ENCODE assay signal across 37 cellular contexts in the genomic region with DNA sequence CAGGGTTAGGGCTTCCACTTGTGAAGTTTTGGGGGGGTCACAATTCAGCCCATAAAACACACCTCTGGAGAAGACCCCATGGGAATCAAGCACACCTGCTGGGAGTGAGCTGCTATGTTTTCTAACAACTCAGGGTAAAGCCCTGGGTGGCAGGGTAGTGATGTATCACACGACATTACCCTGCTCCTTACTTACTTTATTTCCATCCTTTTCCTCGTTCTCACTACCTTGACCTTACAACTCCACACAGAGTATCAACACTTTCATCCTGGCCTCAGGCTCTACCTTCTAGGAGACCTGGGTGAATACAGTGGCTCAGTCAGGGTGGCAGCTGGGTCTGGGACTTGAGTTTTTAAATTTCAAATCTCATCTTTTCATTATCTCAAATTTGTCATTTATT.
"Had no signal": no experiment of that assay in that cellular context is flagged by ENCODE, and none has a peak within 500 bp of the region (broad histone marks: within the 10 kb centered on the region; RNA-seq: fewer than 3 reads in every experiment).

No MANE protein-coding gene starts in this region.

- H3K9me3 ChIP-seq: adrenal gland, ascending aorta, body of pancreas, breast epithelium had no signal

- ATAC-seq: activated naive CD4-positive, alpha-beta T cell treated with anti-CD3 and anti-CD28 coated beads, Interleukin-2, amount 50 U/mL, for 72 hours; activated naive CD8-positive, alpha-beta T cell treated with anti-CD3 and anti-CD28 coated beads, Interleukin-2, amount 50 U/mL, for 24 hours; activated T-cell treated with anti-CD3 and anti-CD28 coated beads, Interleukin-2, amount 50 U/mL, for 4 hours; activated T-cell treated with anti-CD3 and anti-CD28 coated beads, Interleukin-2, amount 50 U/mL, for 72 hours; activated T-helper 17 cell treated with anti-CD3 and anti-CD28 coated beads, Interleukin-2, amount 50 U/mL, for 72 hours; body of pancreas had no signal

- H3K4me3 ChIP-seq: adrenal gland, ascending aorta, body of pancreas, breast epithelium, cardiac muscle cell had no signal

- H3K27ac ChIP-seq: adrenal gland, ascending aorta, body of pancreas, brain microvascular endothelial cell, breast epithelium, cardiac muscle cell had no signal

- H3K27me3 Mint-ChIP-seq: activated naive CD4-positive, alpha-beta T cell treated with anti-CD3 and anti-CD28 coated beads, Interleukin-2, amount 50 U/mL, for 24 hours; activated naive CD8-positive, alpha-beta T cell treated with anti-CD3 and anti-CD28 coated beads for 36 hours; activated T-cell treated with anti-CD3 and anti-CD28 coated beads, Interleukin-2, amount 50 U/mL, for 24 hours; activated T-helper 17 cell treated with anti-CD3 and anti-CD28 coated beads, Interleukin-2, amount 50 U/mL, for 72 hours; brain; central memory CD8-positive, alpha-beta T cell had no signal

- H3K36me3 ChIP-seq: adrenal gland, ascending aorta, brain microvascular endothelial cell, breast epithelium, cardiac muscle cell had no signal

- H3K27me3 ChIP-seq: adrenal gland, ascending aorta, body of pancreas, brain microvascular endothelial cell, breast epithelium, cardiac muscle cell had no signal

- H3K4me1 Mint-ChIP-seq: activated naive CD4-positive, alpha-beta T cell treated with anti-CD3 and anti-CD28 coated beads, Interleukin-2, amount 10 ng/mL, durations not matched to agents 7 days and 5 days; activated naive CD4-positive, alpha-beta T cell treated with anti-CD3 and anti-CD28 coated beads, Interleukin-2, amount 50 U/mL, for 24 hours; activated naive CD8-positive, alpha-beta T cell treated with anti-CD3 and anti-CD28 coated beads for 36 hours; activated naive CD8-positive, alpha-beta T cell treated with anti-CD3 and anti-CD28 coated beads, Interleukin-2, amount 10 ng/mL, durations not matched to agents 7 days and 5 days; activated naive CD8-positive, alpha-beta T cell treated with anti-CD3 and anti-CD28 coated beads, Interleukin-2, amount 50 U/mL, for 24 hours; activated T-helper 17 cell treated with anti-CD3 and anti-CD28 coated beads, Interleukin-2, amount 50 U/mL, for 72 hours; brain; central memory CD8-positive, alpha-beta T cell had no signal

- H3K36me3 Mint-ChIP-seq: activated naive CD4-positive, alpha-beta T cell treated with anti-CD3 and anti-CD28 coated beads, Interleukin-2, amount 10 ng/mL, durations not matched to agents 7 days and 5 days; activated naive CD4-positive, alpha-beta T cell treated with anti-CD3 and anti-CD28 coated beads, Interleukin-2, amount 50 U/mL, for 24 hours; activated naive CD4-positive, alpha-beta T cell treated with anti-CD3 and anti-CD28 coated beads, Interleukin-2, amount 50 U/mL, for 72 hours; activated naive CD8-positive, alpha-beta T cell; activated naive CD8-positive, alpha-beta T cell treated with anti-CD3 and anti-CD28 coated beads for 36 hours; activated naive CD8-positive, alpha-beta T cell treated with anti-CD3 and anti-CD28 coated beads, Interleukin-2, amount 10 ng/mL, durations not matched to agents 7 days and 5 days; brain had no signal

- H3K9me3 Mint-ChIP-seq: activated naive CD4-positive, alpha-beta T cell treated with anti-CD3 and anti-CD28 coated beads for 36 hours; activated naive CD4-positive, alpha-beta T cell treated with anti-CD3 and anti-CD28 coated beads, Interleukin-2, amount 10 ng/mL, durations not matched to agents 7 days and 5 days; activated naive CD4-positive, alpha-beta T cell treated with anti-CD3 and anti-CD28 coated beads, Interleukin-2, amount 50 U/mL, for 24 hours; activated naive CD8-positive, alpha-beta T cell treated with anti-CD3 and anti-CD28 coated beads for 36 hours; activated naive CD8-positive, alpha-beta T cell treated with anti-CD3 and anti-CD28 coated beads, Interleukin-2, amount 10 ng/mL, durations not matched to agents 7 days and 5 days; activated naive CD8-positive, alpha-beta T cell treated with anti-CD3 and anti-CD28 coated beads, Interleukin-2, amount 50 U/mL, for 24 hours; activated T-cell treated with anti-CD3 and anti-CD28 coated beads, Interleukin-2, amount 50 U/mL, for 24 hours; activated T-cell treated with anti-CD3 and anti-CD28 coated beads, Interleukin-2, amount 50 U/mL, for 4 hours; activated T-helper 1 cell treated with anti-CD3 and anti-CD28 coated beads, Interleukin-12 subunit alpha, Interleukin-12 subunit beta, Interleukin-2, Interleukin-4 antibody, amounts not matched to agents 30 ng/mL and 10 ng/mL and 1 ng/mL, durations not matched to agents 14 hours and 24 hours and 36 hours; activated T-helper 2 cell treated with anti-CD3 and anti-CD28 coated beads, Interferon-gamma antibody, Interleukin-2, Interleukin-4, amounts not matched to agents 10 μg/mL and 5 μg/mL and 100 μg/mL, durations not matched to agents 14 hours and 24 hours and 36 hours had no signal

- H3K27ac Mint-ChIP-seq: activated naive CD4-positive, alpha-beta T cell treated with anti-CD3 and anti-CD28 coated beads for 36 hours; activated naive CD4-positive, alpha-beta T cell treated with anti-CD3 and anti-CD28 coated beads, Interleukin-2, amount 10 ng/mL, durations not matched to agents 7 days and 5 days; activated naive CD4-positive, alpha-beta T cell treated with anti-CD3 and anti-CD28 coated beads, Interleukin-2, amount 50 U/mL, for 24 hours; activated naive CD4-positive, alpha-beta T cell treated with anti-CD3 and anti-CD28 coated beads, Interleukin-2, amount 50 U/mL, for 72 hours; activated naive CD8-positive, alpha-beta T cell; activated naive CD8-positive, alpha-beta T cell treated with anti-CD3 and anti-CD28 coated beads for 36 hours; activated naive CD8-positive, alpha-beta T cell treated with anti-CD3 and anti-CD28 coated beads, Interleukin-2, amount 10 ng/mL, durations not matched to agents 7 days and 5 days; activated naive CD8-positive, alpha-beta T cell treated with anti-CD3 and anti-CD28 coated beads, Interleukin-2, amount 50 U/mL, for 24 hours; activated T-cell treated with anti-CD3 and anti-CD28 coated beads, Interleukin-2, amount 50 U/mL, for 24 hours; activated T-cell treated with anti-CD3 and anti-CD28 coated beads, Interleukin-2, amount 50 U/mL, for 72 hours; activated T-helper 1 cell treated with anti-CD3 and anti-CD28 coated beads, Interleukin-12 subunit alpha, Interleukin-12 subunit beta, Interleukin-2, Interleukin-4 antibody, amounts not matched to agents 30 ng/mL and 10 ng/mL and 1 ng/mL, durations not matched to agents 14 hours and 24 hours and 36 hours; activated T-helper 17 cell treated with anti-CD3 and anti-CD28 coated beads, Interleukin-2, amount 50 U/mL, for 72 hours; activated T-helper 2 cell treated with anti-CD3 and anti-CD28 coated beads, Interferon-gamma antibody, Interleukin-2, Interleukin-4, amounts not matched to agents 10 μg/mL and 5 μg/mL and 100 μg/mL, durations not matched to agents 14 hours and 24 hours and 36 hours; brain had no signal

- H3K4me3 Mint-ChIP-seq: activated naive CD4-positive, alpha-beta T cell treated with anti-CD3 and anti-CD28 coated beads for 36 hours; activated naive CD4-positive, alpha-beta T cell treated with anti-CD3 and anti-CD28 coated beads, Interleukin-2, amount 10 ng/mL, durations not matched to agents 7 days and 5 days; activated naive CD4-positive, alpha-beta T cell treated with anti-CD3 and anti-CD28 coated beads, Interleukin-2, amount 50 U/mL, for 24 hours; activated naive CD8-positive, alpha-beta T cell; activated naive CD8-positive, alpha-beta T cell treated with anti-CD3 and anti-CD28 coated beads for 36 hours; activated naive CD8-positive, alpha-beta T cell treated with anti-CD3 and anti-CD28 coated beads, Interleukin-2, amount 10 ng/mL, durations not matched to agents 7 days and 5 days; activated naive CD8-positive, alpha-beta T cell treated with anti-CD3 and anti-CD28 coated beads, Interleukin-2, amount 50 U/mL, for 24 hours; activated T-cell treated with anti-CD3 and anti-CD28 coated beads, Interleukin-2, amount 50 U/mL, for 24 hours; activated T-cell treated with anti-CD3 and anti-CD28 coated beads, Interleukin-2, amount 50 U/mL, for 4 hours; activated T-cell treated with anti-CD3 and anti-CD28 coated beads, Interleukin-2, amount 50 U/mL, for 72 hours; activated T-helper 1 cell treated with anti-CD3 and anti-CD28 coated beads, Interleukin-12 subunit alpha, Interleukin-12 subunit beta, Interleukin-2, Interleukin-4 antibody, amounts not matched to agents 30 ng/mL and 10 ng/mL and 1 ng/mL, durations not matched to agents 14 hours and 24 hours and 36 hours; activated T-helper 17 cell treated with anti-CD3 and anti-CD28 coated beads, Interleukin-2, amount 50 U/mL, for 72 hours; brain; central memory CD8-positive, alpha-beta T cell had no signal

- H3K4me1 ChIP-seq: adrenal gland, ascending aorta, body of pancreas, breast epithelium had no signal

- DNase-seq: activated effector memory CD4-positive, alpha-beta T cell treated with anti-CD3 and anti-CD28 coated beads, Interleukin-2, amount 50 U/mL, for 16 hours; activated effector memory CD4-positive, alpha-beta T cell treated with Interleukin-2 at 50 U/mL for 16 hours; activated gamma-delta T cell; activated gamma-delta T cell treated with Interleukin-2 at 50 U/mL for 16 hours; activated naive CD4-positive, alpha-beta T cell; activated naive CD4-positive, alpha-beta T cell treated with anti-CD3 and anti-CD28 coated beads for 36 hours; activated naive CD4-positive, alpha-beta T cell treated with anti-CD3 and anti-CD28 coated beads, Interleukin-2, amount 10 ng/mL, durations not matched to agents 7 days and 5 days; activated naive CD4-positive, alpha-beta T cell treated with anti-CD3 and anti-CD28 coated beads, Interleukin-2, amount 50 U/mL, for 16 hours; activated naive CD4-positive, alpha-beta T cell treated with Interleukin-2 at 50 U/mL for 16 hours; activated naive CD8-positive, alpha-beta T cell treated with anti-CD3 and anti-CD28 coated beads for 36 hours; activated naive CD8-positive, alpha-beta T cell treated with anti-CD3 and anti-CD28 coated beads, Interleukin-2, amount 10 ng/mL, durations not matched to agents 7 days and 5 days; activated naive CD8-positive, alpha-beta T cell treated with anti-CD3 and anti-CD28 coated beads, Interleukin-2, amount 50 U/mL, for 24 hours; activated T-cell treated with anti-CD3 and anti-CD28 coated beads, Interleukin-2, amount 50 U/mL, for 24 hours; activated T-cell treated with anti-CD3 and anti-CD28 coated beads, Interleukin-2, amount 50 U/mL, for 4 hours; activated T-cell treated with anti-CD3 and anti-CD28 coated beads, Interleukin-2, amount 50 U/mL, for 48 hours; activated T-cell treated with anti-CD3 and anti-CD28 coated beads, Interleukin-2, amount 50 U/mL, for 72 hours; adrenal gland; amniotic stem cell; amygdala; anterior cingulate cortex; aorta; body of pancreas; brain microvascular endothelial cell; caudate nucleus; central memory CD4-positive, alpha-beta T cell; cerebellar nuclear complex had no signal
